In genomic region chr13:47291116-47291656, GRCh38 we compare ENCODE assay signal across 19 cellular contexts.
DNase-seq lines count a peak whose midpoint lies in the region.
"Had no signal": no experiment of that assay in that cellular context is flagged by ENCODE, and none has a peak within 500 bp of the region (broad histone marks: within the 10 kb centered on the region; RNA-seq: fewer than 3 reads in every experiment).

No MANE protein-coding gene starts in this region.

- DNase-seq in HT-29 (ENCODE audit: low spot score) (peak; percentile 13), SW480 (ENCODE audit: low spot score) (peak; percentile 6), islet precursor cell (peak; percentile 85), renal cortical epithelial cell (ENCODE audit: low read depth) (peak; percentile 21), SKM-1 treated with dmso at 0.1 percent for 144 hours (lab: John Stamatoyannopoulos, UW; ENCODE audit: unreplicated experiment) (no peak), hepatic stellate cell (ENCODE audit: low spot score) (no peak), occipital lobe (lab: John Stamatoyannopoulos, UW) (no peak)
- DNase-seq: CD4-positive, CD25-positive, alpha-beta regulatory T cell; DMS79 treated with DMSO at 0.1 percent for 48 hours; GM23248; H9; KG1; NCI-H1092 treated with DMSO at 0.1 percent for 48 hours; NCI-H1436 treated with DMSO at 0.1 percent for 48 hours; NCI-H2029; NCI-H2227 treated with DMSO at 0.1 percent for 48 hours; NCI-H510A treated with DMSO at 0.1 percent for 48 hours; NCI-H748 treated with DMSO at 0.1 percent for 48 hours; SJCRH30 had no signal

Comparison
In these comparisons a context has a peak if more than half of its experiments do, and no peak if none do; other contexts are left out.
1. DNase-seq: peak in HT-29 (single experiment), SW480 (single experiment), islet precursor cell (single experiment) and renal cortical epithelial cell (single experiment); none in SKM-1 treated with dmso at 0.1 percent for 144 hours (single experiment), hepatic stellate cell (single experiment) and occipital lobe (single experiment).